8 cellular contexts compared by ENCODE assay signal in the genomic region with DNA sequence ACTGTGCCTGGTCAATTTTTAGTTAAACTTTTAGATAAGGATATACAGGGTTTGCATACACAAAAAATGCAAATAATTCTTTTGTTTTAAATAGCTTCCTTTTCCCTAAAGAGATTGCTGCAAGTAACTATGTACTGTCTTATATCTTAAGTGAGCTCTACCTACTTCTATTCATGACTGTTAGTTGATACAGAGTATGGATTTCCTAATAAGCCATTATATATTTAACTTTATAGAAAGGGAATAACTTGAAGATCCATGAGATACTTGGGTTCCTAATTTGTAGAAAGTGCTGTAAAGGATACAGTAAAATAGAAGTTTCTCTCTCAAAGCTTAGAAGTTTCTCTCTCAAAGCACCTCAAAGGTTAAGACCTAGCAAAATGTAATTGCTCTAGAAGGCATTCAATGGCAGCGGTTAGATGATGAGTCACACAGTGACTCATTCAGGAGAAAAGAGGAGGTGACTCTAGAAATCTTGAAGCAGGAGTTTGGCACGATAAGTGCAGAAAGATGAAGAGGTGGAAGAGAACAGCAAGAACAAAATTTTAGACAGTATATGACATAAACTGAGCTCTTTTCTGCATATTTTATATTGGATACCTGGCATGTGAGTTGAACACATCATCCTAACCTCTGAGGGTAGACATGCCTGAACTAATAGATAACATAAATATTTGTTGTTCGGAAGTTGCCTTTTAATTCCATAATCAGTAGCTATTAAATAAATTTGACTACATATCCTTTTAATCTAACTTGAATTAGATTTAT. TPM values are rescaled to one million over a fixed set of nuclear protein-coding genes. Genes with fewer than 3 reads are reported as not detected.
DNase-seq lines count a peak whose midpoint lies in the region; ATAC-seq and TF ChIP-seq lines count a peak whose summit lies in the region.

No MANE protein-coding gene starts in this region.

- H3K27me3 ChIP-seq in MG63 (no peaks in the 10 kb centered on the region), HAP-1 (ENCODE audit: low read depth) (no peaks in the 10 kb centered on the region), suprapubic skin (no peaks in the 10 kb centered on the region)

- in situ Hi-C loops in HAP-1 (cut with MboI; ENCODE audit: low sequenced_read_pairs) = no loop called here

- no peak for TF ChIP-seq CTCF in mesothelial cell of epicardium (IDR thresholded peaks at IDR 0.05; ENCODE audit: unreplicated experiment)
- TF ChIP-seq CTCF in suprapubic skin (IDR thresholded peaks at IDR 0.05) = no peak
- TF ChIP-seq CTCF in lower leg skin (IDR thresholded peaks at IDR 0.05) = no peak

- no peaks in the 10 kb centered on the region for H3K27me3 Mint-ChIP-seq in mesothelial cell of epicardium (ENCODE audit: low read depth)

- intact Hi-C loops in lower leg skin (cut with DNase I; ENCODE audit: low total_unique reads) = no loop called here

- peaks cover 6 to 28% of the 10 kb centered on the region in 2 donors for H3K36me3 Mint-ChIP-seq in activated naive CD4-positive, alpha-beta T cell treated with anti-CD3 and anti-CD28 coated beads, Interleukin-2, amount 50 U/mL, for 72 hours
- H3K36me3 Mint-ChIP-seq in mesothelial cell of epicardium = peaks cover 30% of the 10 kb centered on the region

- no peaks in the 10 kb centered on the region for H3K9me3 ChIP-seq in MG63
- H3K9me3 ChIP-seq in HAP-1 = no peaks in the 10 kb centered on the region
- H3K9me3 ChIP-seq in suprapubic skin = no peaks in the 10 kb centered on the region

- no peak overlapping the region for H3K27ac ChIP-seq in suprapubic skin

- DNase-seq in EL (peak; percentile 93), MG63 (peak; percentile 57), mesothelial cell of epicardium (ENCODE audit: low spot score in 2 of 2, unreplicated experiment in 2 of 2) (no peak), HAP-1 (ENCODE audit: low spot score in 2 of 2) (no peak), suprapubic skin (ENCODE audit: low spot score in 2 of 2) (no peak), lower leg skin (ENCODE audit: low spot score in 2 of 2) (no peak)
- DNase-seq in activated naive CD4-positive, alpha-beta T cell treated with anti-CD3 and anti-CD28 coated beads, Interleukin-2, amount 50 U/mL, for 72 hours (ENCODE audit: low spot score in 2 of 2) = peak in 1 of 2 donors; percentile 27

- peaks cover 14% of the 10 kb centered on the region for H3K4me1 Mint-ChIP-seq in mesothelial cell of epicardium

- H3K4me3 ChIP-seq in MG63 (no peak overlapping the region), HAP-1 (no peak overlapping the region), suprapubic skin (no peak overlapping the region), lower leg skin (ENCODE audit: low read depth, poor library complexity, severe bottlenecking) (no peak overlapping the region)

- peaks cover 4% of the 10 kb centered on the region; the same call in 1 of the 2 replicates for H3K4me1 ChIP-seq in HAP-1
- peaks cover 16% of the 10 kb centered on the region for H3K4me1 ChIP-seq in suprapubic skin

- H3K9me3 Mint-ChIP-seq in activated naive CD4-positive, alpha-beta T cell treated with anti-CD3 and anti-CD28 coated beads, Interleukin-2, amount 50 U/mL, for 72 hours = no peaks in the 10 kb centered on the region
- H3K9me3 Mint-ChIP-seq in mesothelial cell of epicardium = no peaks in the 10 kb centered on the region

- ATAC-seq in GM21786 (IDR thresholded peaks at IDR 0.05; ENCODE audit: unreplicated experiment) = peak; percentile 58
- peak; percentile 97 to 98 for ATAC-seq in activated naive CD4-positive, alpha-beta T cell treated with anti-CD3 and anti-CD28 coated beads, Interleukin-2, amount 50 U/mL, for 72 hours

- TF ChIP-seq EP300 in suprapubic skin (IDR thresholded peaks at IDR 0.05) = no peak

- WGBS in suprapubic skin = 29% methylated on average over 3 of the region's 3 CpGs
- 31 to 32% methylated on average over 3 of the region's 3 CpGs for WGBS in lower leg skin, 2 donors

- H3K4me3 Mint-ChIP-seq in mesothelial cell of epicardium = no peak overlapping the region

- TF ChIP-seq POLR2A in suprapubic skin (IDR thresholded peaks at IDR 0.05) (no peak), lower leg skin (IDR thresholded peaks at IDR 0.05) (no peak)

- peaks cover 78% of the 10 kb centered on the region for H3K36me3 ChIP-seq in MG63
- H3K36me3 ChIP-seq in HAP-1 (replicated peaks) = peaks cover 77% of the 10 kb centered on the region
- peaks cover 61% of the 10 kb centered on the region for H3K36me3 ChIP-seq in suprapubic skin

- peak overlapping the region; percentile 77 to 79 for H3K27ac Mint-ChIP-seq in activated naive CD4-positive, alpha-beta T cell treated with anti-CD3 and anti-CD28 coated beads, Interleukin-2, amount 50 U/mL, for 72 hours
- H3K27ac Mint-ChIP-seq in mesothelial cell of epicardium = peak overlapping the region; percentile 84

RNA-seq across cellular contexts. Expression of gene DNAJC21, which starts 5.5 kb away (rescaled TPM):
- 17.5 and 26.9 TPM in 2 replicates for total RNA-seq in MG63 (2014; rRNA removed; shearing (Covaris generic); ENCODE audit: low replicate concordance)
- total RNA-seq in activated naive CD4-positive, alpha-beta T cell treated with anti-CD3 and anti-CD28 coated beads, Interleukin-2, amount 50 U/mL, for 72 hours = 10 to 100 TPM; 56.6 to 83.9 TPM
- total RNA-seq in mesothelial cell of epicardium (43.5 to 46.4 TPM (median 45.3 TPM) in 3 replicates), suprapubic skin (10 to 100 TPM; 19.1 to 40.6 (median 25.8) TPM), lower leg skin (10 to 100 TPM; 18.3 to 41.6 (median 31.8) TPM)

RNA-seq across cellular contexts. Expression of gene BRIX1, which starts 8.4 kb away (rescaled TPM):
- total RNA-seq in MG63 (2014; rRNA removed; shearing (Covaris generic); ENCODE audit: low replicate concordance) = 80.9 and 83.9 TPM in 2 replicates
- total RNA-seq in activated naive CD4-positive, alpha-beta T cell treated with anti-CD3 and anti-CD28 coated beads, Interleukin-2, amount 50 U/mL, for 72 hours = 10 to 100 TPM; 62.2 to 73.9 TPM
- total RNA-seq in mesothelial cell of epicardium (29.5 to 33.2 TPM (median 31.7 TPM) in 3 replicates), suprapubic skin (10 to 100 TPM; 21.9 to 33.3 (median 29.8) TPM), lower leg skin (10 to 100 TPM; 13.4 to 23.7 (median 20.3) TPM)

RNA-seq across cellular contexts. Expression of gene RAD1, which starts 8.6 kb away (rescaled TPM):
- 30.9 and 36.2 TPM in 2 replicates for total RNA-seq in MG63 (2014; rRNA removed; shearing (Covaris generic); ENCODE audit: low replicate concordance)
- 10 to 100 TPM; 36.8 to 42.6 TPM for total RNA-seq in activated naive CD4-positive, alpha-beta T cell treated with anti-CD3 and anti-CD28 coated beads, Interleukin-2, amount 50 U/mL, for 72 hours
- total RNA-seq in mesothelial cell of epicardium (22.9 to 24.4 TPM (median 23.9 TPM) in 3 replicates), suprapubic skin (10 to 100 TPM; 11.4 to 29.9 (median 17.7) TPM), lower leg skin (10 to 100 TPM; 10.6 to 27.0 (median 14.6) TPM)

Comparison
In these comparisons a context has a peak if more than half of its experiments do, and no peak if none do; other contexts are left out.
1. DNase-seq: peak in EL (single experiment) and MG63 (single experiment); none in mesothelial cell of epicardium (0 of 2), HAP-1 (0 of 2), suprapubic skin (0 of 2) and lower leg skin (0 of 2).